In genomic region chr4:79915276-79915675, GRCh38 we compare ENCODE assay signal across 18 cellular contexts.
DNase-seq lines count a peak whose midpoint lies in the region; ATAC-seq and TF ChIP-seq lines count a peak whose summit lies in the region.
"Had no signal": no experiment of that assay in that cellular context is flagged by ENCODE, and none has a peak within 500 bp of the region (broad histone marks: within the 10 kb centered on the region; RNA-seq: fewer than 3 reads in every experiment).

No MANE protein-coding gene starts in this region.

- H2BK20ac ChIP-seq in IMR-90 (ENCODE audit: low read depth, low read length), result no peak overlapping the region

- TF ChIP-seq POLR2A in IMR-90 (IDR thresholded peaks at IDR 0.05; ENCODE audit: low read depth, low read length) (no peak), gastroesophageal sphincter (IDR thresholded peaks at IDR 0.05) (no peak), transverse colon (IDR thresholded peaks at IDR 0.05) (no peak)

- H4K91ac ChIP-seq in IMR-90 (ENCODE audit: insufficient read depth, low read depth, low read length), result no peak overlapping the region

- H3K56ac ChIP-seq in IMR-90 (ENCODE audit: extremely low read depth, insufficient read depth, low read length), result no peak overlapping the region

- H3K4me3 ChIP-seq in IMR-90 (ENCODE audit: insufficient read depth, low read depth, low read length), result no peak overlapping the region
- H3K4me3 ChIP-seq in gastroesophageal sphincter, result no peak overlapping the region
- H3K4me3 ChIP-seq in neural cell (ENCODE audit: low read length), result no peak overlapping the region
- H3K4me3 ChIP-seq in transverse colon, result no peak overlapping the region
- H3K4me3 ChIP-seq in coronary artery, result no peak overlapping the region
- H3K4me3 ChIP-seq: BLaER1, GM12878 had no signal

- intact Hi-C loops in IMR-90 (cut with micrococcal nuclease) (loop anchor here (10.0 kb wide), 2 partner anchors 300 to 960 kb away; no protein-coding TSS in a partner anchor), transverse colon (cut with DNase I; ENCODE audit: low total_unique reads) (no loop called here)

- H3K27me3 ChIP-seq in IMR-90 (ENCODE audit: control insufficient read depth, insufficient read depth, low read length), result no peaks in the 10 kb centered on the region
- H3K27me3 ChIP-seq in gastroesophageal sphincter, result no peaks in the 10 kb centered on the region
- H3K27me3 ChIP-seq in neural cell (ENCODE audit: insufficient read depth, low read depth, low read length), result no peaks in the 10 kb centered on the region
- no peaks in the 10 kb centered on the region for H3K27me3 ChIP-seq in transverse colon
- H3K27me3 ChIP-seq: BLaER1 had no signal

- no peaks in the 10 kb centered on the region for H3K9me1 ChIP-seq in IMR-90 (ENCODE audit: insufficient read depth, low read length)

- H4K20me1 ChIP-seq in IMR-90 (ENCODE audit: insufficient read depth, low read length) (peaks cover 7% of the 10 kb centered on the region; the same call in 1 of the 2 replicates), neural cell (ENCODE audit: insufficient read depth) (no peaks in the 10 kb centered on the region)
- H4K20me1 ChIP-seq: BLaER1 had no signal

- no TSS peak for BruUV-seq in IMR-90 (replicated peaks; lab: Mats Ljungman, UMichigan)

- no peak overlapping the region for H2BK15ac ChIP-seq in IMR-90 (ENCODE audit: low read depth, low read length)

- H4K5ac ChIP-seq in IMR-90 (ENCODE audit: low read depth, low read length), result no peak overlapping the region

- peaks cover 7 to 26% of the 10 kb centered on the region in 2 experiments; a peak in 3 of 4 replicates for H3K79me1 ChIP-seq in IMR-90 (ENCODE audit: low read depth in 1 of 2, low read length in 2 of 2)

- TF ChIP-seq CTCF in IMR-90 (conservative IDR thresholded peaks at IDR 0.05; ENCODE audit: low read depth, low read length), result no peak
- TF ChIP-seq CTCF in gastroesophageal sphincter (IDR thresholded peaks at IDR 0.05), result no peak
- TF ChIP-seq CTCF in neural cell (IDR thresholded peaks at IDR 0.05; ENCODE audit: poor library complexity, severe bottlenecking), result no peak
- no peak for TF ChIP-seq CTCF in transverse colon (IDR thresholded peaks at IDR 0.05)
- TF ChIP-seq CTCF in coronary artery (IDR thresholded peaks at IDR 0.05), result no peak

- no peaks in the 10 kb centered on the region for H3K36me3 ChIP-seq in IMR-90 (ENCODE audit: control insufficient read depth, insufficient read depth, low read length)
- H3K36me3 ChIP-seq in gastroesophageal sphincter, result peaks cover 0 to 4% of the 10 kb centered on the region in 2 donors
- no peaks in the 10 kb centered on the region for H3K36me3 ChIP-seq in neural cell (ENCODE audit: insufficient read depth, low read length)
- H3K36me3 ChIP-seq in transverse colon, result no peaks in the 10 kb centered on the region
- H3K36me3 ChIP-seq: BLaER1 had no signal

- H3F3A ChIP-seq in neural cell (ENCODE audit: insufficient read depth, low read length, poor library complexity, severe bottlenecking), result no peaks in the 10 kb centered on the region

- no peak overlapping the region for H3K23ac ChIP-seq in IMR-90 (ENCODE audit: low read depth, low read length)

- no peaks in the 10 kb centered on the region for H3K9me2 ChIP-seq in neural cell (ENCODE audit: insufficient read depth, low read length)

- DNase-seq in IMR-90 (peak; percentile 15), transverse colon (no peak), C1 segment of cervical spinal cord (lab: John Stamatoyannopoulos, UW) (no peak), coronary artery (ENCODE audit: low spot score) (no peak)
- DNase-seq: 8988T; Calu3; CD8-positive, alpha-beta T cell; DMS79 treated with DMSO at 0.1 percent for 48 hours; GOT3; H7; HFFc6 had no signal

- TF ChIP-seq RAD21 in IMR-90 (IDR thresholded peaks at IDR 0.05; ENCODE audit: low read length), result no peak
- TF ChIP-seq RAD21 in neural cell (conservative IDR thresholded peaks at IDR 0.05), result no peak

- H3K18ac ChIP-seq in IMR-90 (ENCODE audit: low read depth, low read length), result no peak overlapping the region

- H2AFZ ChIP-seq in IMR-90 (replicated peaks; ENCODE audit: low read length, poor library complexity) (no peak overlapping the region), neural cell (ENCODE audit: low read depth, low read length) (no peak overlapping the region)

- H3K4me2 ChIP-seq in IMR-90 (ENCODE audit: low read depth, low read length), result no peak overlapping the region
- no peak overlapping the region for H3K4me2 ChIP-seq in neural cell (ENCODE audit: low read length)
- H3K4me2 ChIP-seq: BLaER1 had no signal

- no CpG with 5 or more reads among the region's 4 CpGs for WGBS in IMR-90 (ENCODE audit: extremely low coverage in 2 of 2, insufficient read length in 1 of 2), 2 experiments
- WGBS in gastroesophageal sphincter (ENCODE audit: low coverage in 1 of 2), 2 donors, result 20 to 42% methylated on average over 4 of the region's 4 CpGs
- 74 to 77% methylated on average over 4 of the region's 4 CpGs for WGBS in transverse colon (ENCODE audit: low coverage in 1 of 2), 2 donors

- peak; percentile 31 for ATAC-seq in IMR-90 (ENCODE audit: low read depth)
- no peak for ATAC-seq in gastroesophageal sphincter
- no peak for ATAC-seq in HG02610 (IDR thresholded peaks at IDR 0.05; ENCODE audit: unreplicated experiment)
- ATAC-seq: CD8-positive, alpha-beta T cell; GM12878; HCT116; HepG2 had no signal

- no peaks in the 10 kb centered on the region for H3K79me2 ChIP-seq in neural cell (replicated peaks; ENCODE audit: insufficient read depth, low read length)

- TF ChIP-seq EP300 in gastroesophageal sphincter (IDR thresholded peaks at IDR 0.05) (no peak), neural cell (conservative IDR thresholded peaks at IDR 0.05; ENCODE audit: poor library complexity, severe bottlenecking) (no peak), transverse colon (IDR thresholded peaks at IDR 0.05; ENCODE audit: low read depth) (no peak)

- dilution Hi-C loops in IMR-90 (cut with HindIII; ENCODE audit: low sequenced_read_pairs, unreplicated experiment), result no loop called here

- H3K9ac ChIP-seq in IMR-90 (ENCODE audit: low read depth, low read length) (no peak overlapping the region), neural cell (ENCODE audit: low read length) (no peak overlapping the region)
- H3K9ac ChIP-seq: BLaER1 had no signal

- H3K27ac ChIP-seq in IMR-90 (ENCODE audit: insufficient read depth, low read length), result no peak overlapping the region
- peak overlapping the region; percentile 76 to 78 (median 77) for H3K27ac ChIP-seq in gastroesophageal sphincter
- H3K27ac ChIP-seq in neural cell (ENCODE audit: low read length), result peak overlapping the region; percentile 17
- H3K27ac ChIP-seq in transverse colon, result peak overlapping the region in 3 of 4 donors; percentile 19 to 35 (median 20)
- H3K27ac ChIP-seq in coronary artery, result no peak overlapping the region
- H3K27ac ChIP-seq: BLaER1 had no signal

- H2BK5ac ChIP-seq in IMR-90 (ENCODE audit: low read depth, low read length, poor library complexity, severe bottlenecking), result no peak overlapping the region

- POLR2A ChIA-PET in IMR-90 (lab: Charles Lee; ENCODE audit: unreplicated experiment), result no interaction called here

- peaks cover 4% of the 10 kb centered on the region; the same call in 1 of the 2 replicates for H3K4me1 ChIP-seq in IMR-90 (ENCODE audit: control insufficient read depth, insufficient read depth, low read length)
- peaks cover 3 to 56% (median 14%) of the 10 kb centered on the region in 3 donors for H3K4me1 ChIP-seq in gastroesophageal sphincter
- peaks cover 0 to 5% (median 2%) of the 10 kb centered on the region in 4 donors for H3K4me1 ChIP-seq in transverse colon
- H3K4me1 ChIP-seq: BLaER1 had no signal

- H2AK9ac ChIP-seq in IMR-90 (replicated peaks; ENCODE audit: low read depth, low read length, poor library complexity), result no peak overlapping the region

- in situ Hi-C loops in IMR-90 (cut with MboI; ENCODE audit: low sequenced_read_pairs), result no loop called here
- in situ Hi-C loops in transverse colon (cut with MboI; ENCODE audit: low pct_ligation_motif_present in 1 of 4, low pct_unique_long_range_greater_than_20kb in 1 of 4, low sequenced_read_pairs in 3 of 4), result loop anchor here in 1 of 4 donors (25.0 kb wide), 1 partner anchor 297 kb away; no protein-coding TSS in a partner anchor

- CTCF ChIA-PET in IMR-90 (lab: Yijun Ruan, JAX), result interaction anchor here (0.9 kb wide), 1 partner anchor 14 kb away, joined by 3 read pairs; no protein-coding TSS in a partner anchor

- H4K8ac ChIP-seq in IMR-90 (ENCODE audit: low read depth in 2 of 2, low read length in 2 of 2), result no peak overlapping the region

- H3K14ac ChIP-seq in IMR-90 (replicated peaks; ENCODE audit: low read depth, low read length), result no peak overlapping the region

- H3K9me3 ChIP-seq in IMR-90 (ENCODE audit: control insufficient read depth, insufficient read depth, low read length), result no peaks in the 10 kb centered on the region
- no peaks in the 10 kb centered on the region for H3K9me3 ChIP-seq in gastroesophageal sphincter
- no peaks in the 10 kb centered on the region for H3K9me3 ChIP-seq in neural cell (ENCODE audit: low read length)
- H3K9me3 ChIP-seq in transverse colon, result no peaks in the 10 kb centered on the region
- H3K9me3 ChIP-seq: BLaER1 had no signal

- no peak overlapping the region for H3K4ac ChIP-seq in IMR-90 (ENCODE audit: low read depth, low read length)

- no peak overlapping the region for H2AK5ac ChIP-seq in IMR-90 (ENCODE audit: low read depth, low read length)

- no peak overlapping the region for H2BK120ac ChIP-seq in IMR-90 (ENCODE audit: low read depth, low read length)

TF ChIP-seq in IMR-90, 13 proteins besides CTCF, POLR2A, EP300 and RAD21 (continues in another document):
- TF ChIP-seq SMC3 (IDR thresholded peaks at IDR 0.05; ENCODE audit: low read depth, low read length) (no peak), BHLHE40 (IDR thresholded peaks at IDR 0.05; ENCODE audit: low read depth, low read length) (no peak)

TF ChIP-seq in neural cell, 6 proteins besides CTCF, POLR2A, EP300 and RAD21 (continues in another document):
- TF ChIP-seq EZH2 (IDR thresholded peaks at IDR 0.05; ENCODE audit: borderline replicate concordance, insufficient read depth, low read length, poor library complexity, severe bottlenecking), result no peak
- no peak for TF ChIP-seq TAF1 (IDR thresholded peaks at IDR 0.05; ENCODE audit: low read depth)

Comparison
In these comparisons a context has a peak if more than half of its experiments do, and no peak if none do; other contexts are left out.
1. H3K27ac ChIP-seq: peak in gastroesophageal sphincter (4 of 4), neural cell (single experiment) and transverse colon (3 of 4); none in IMR-90 (single experiment) and coronary artery (0 of 2).